In the genomic region with DNA sequence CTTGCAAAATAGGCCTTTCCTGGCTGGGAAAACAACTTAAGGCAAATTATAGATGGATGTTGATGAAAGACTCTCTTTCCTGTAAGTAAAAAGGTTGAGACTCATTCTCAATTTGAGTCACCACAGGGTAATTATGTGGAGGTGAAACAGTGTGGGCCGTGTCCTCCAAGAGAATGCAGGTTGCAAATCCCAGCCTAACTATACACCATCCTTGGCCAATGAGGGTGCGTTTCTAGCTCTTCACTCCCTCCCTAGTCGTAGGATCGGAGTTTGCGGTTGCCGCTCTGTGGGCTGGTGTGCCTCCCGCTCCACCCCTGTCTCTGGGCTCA, we compare ENCODE assay signal across 27 cellular contexts.
DNase-seq lines count a peak whose midpoint lies in the region; ATAC-seq lines count a peak whose summit lies in the region.
"Had no signal": no experiment of that assay in that cellular context is flagged by ENCODE, and none has a peak within 500 bp of the region (broad histone marks: within the 10 kb centered on the region; RNA-seq: fewer than 3 reads in every experiment).

No MANE protein-coding gene starts in this region.

- no peak overlapping the region for H2BK12ac ChIP-seq in trophoblast cell (ENCODE audit: low read length)

- no peaks in the 10 kb centered on the region for H3K27me3 ChIP-seq in trophoblast cell (ENCODE audit: insufficient read depth, low read length)
- H3K27me3 ChIP-seq: pancreas, testis had no signal

- H3K4me3 Mint-ChIP-seq in activated CD8-positive, alpha-beta memory T cell treated with anti-CD3 and anti-CD28 coated beads, Interleukin-2, amount 10 ng/mL, durations not matched to agents 7 days and 5 days, result no peak overlapping the region
- peak overlapping the region; percentile 33 for H3K4me3 Mint-ChIP-seq in T-helper 2 cell treated with Interferon-gamma antibody and Interleukin-4, amounts not matched to agents 5 μg/mL and 100 μg/mL, for 36 hours
- H3K4me3 Mint-ChIP-seq: brain; CD4-positive, alpha-beta T cell; dendritic cell treated with granulocyte-macrophage colony-stimulating factor and Interleukin-4, amounts not matched to agents 40 ng/mL and 50 ng/mL, for 4 days; memory B cell; neural crest cell; T-helper 17 cell had no signal

- no peak overlapping the region for H3K18ac ChIP-seq in trophoblast cell (ENCODE audit: low read length)

- no peaks in the 10 kb centered on the region for H3K79me2 ChIP-seq in trophoblast cell (ENCODE audit: control insufficient read depth, insufficient read depth, low read length, poor library complexity)

- H3K23ac ChIP-seq in trophoblast cell (ENCODE audit: low read length), result no peak overlapping the region

- H2BK120ac ChIP-seq in trophoblast cell (ENCODE audit: insufficient read depth, low read length, poor library complexity), result no peak overlapping the region

- H3K79me1 ChIP-seq in trophoblast cell (ENCODE audit: low read length), result no peaks in the 10 kb centered on the region

- no peak overlapping the region for H3K27ac Mint-ChIP-seq in activated CD8-positive, alpha-beta memory T cell treated with anti-CD3 and anti-CD28 coated beads, Interleukin-2, amount 10 ng/mL, durations not matched to agents 7 days and 5 days
- H3K27ac Mint-ChIP-seq in T-helper 2 cell treated with Interferon-gamma antibody and Interleukin-4, amounts not matched to agents 5 μg/mL and 100 μg/mL, for 36 hours, result peak overlapping the region; percentile 24
- H3K27ac Mint-ChIP-seq: brain; CD4-positive, alpha-beta T cell; dendritic cell treated with granulocyte-macrophage colony-stimulating factor and Interleukin-4, amounts not matched to agents 40 ng/mL and 50 ng/mL, for 4 days; memory B cell; T-helper 17 cell had no signal

- H3K4ac ChIP-seq in trophoblast cell (ENCODE audit: low read depth, low read length), result no peak overlapping the region

- H3K27ac ChIP-seq in trophoblast cell (ENCODE audit: low read depth, low read length), result no peak overlapping the region
- H3K27ac ChIP-seq: pancreas, testis had no signal

- WGBS in trophoblast cell (ENCODE audit: extremely low coverage, insufficient coverage, insufficient read length), result no CpG with 5 or more reads among the region's 7 CpGs

- no peak overlapping the region for H2BK5ac ChIP-seq in trophoblast cell (ENCODE audit: low read depth, low read length, poor library complexity)

- no peak overlapping the region for H3K4me3 ChIP-seq in trophoblast cell (ENCODE audit: low read depth, low read length)
- H3K4me3 ChIP-seq: HAP-1, pancreas, testis had no signal

- H3K9me3 ChIP-seq in trophoblast cell (ENCODE audit: insufficient read depth, low read depth, low read length), result peaks cover 3% of the 10 kb centered on the region
- H3K9me3 ChIP-seq: HAP-1, pancreas, SK-N-SH, testis had no signal

- H2AFZ ChIP-seq in trophoblast cell (ENCODE audit: insufficient read depth, low read length, poor library complexity), result no peak overlapping the region

- no peak for DNase-seq in activated CD8-positive, alpha-beta memory T cell treated with anti-CD3 and anti-CD28 coated beads, Interleukin-2, amount 10 ng/mL, durations not matched to agents 7 days and 5 days
- DNase-seq in activated CD8-positive, alpha-beta memory T cell treated with anti-CD3 and anti-CD28 coated beads, Interleukin-2, amount 50 U/mL, for 48 hours, result no peak
- DNase-seq in T-helper 2 cell treated with Interferon-gamma antibody and Interleukin-4, amounts not matched to agents 5 μg/mL and 100 μg/mL, for 36 hours (ENCODE audit: low spot score), result peak; percentile 15
- DNase-seq in trophoblast cell, result peak; percentile 35 to 75
- DNase-seq: activated gamma-delta T cell treated with Interleukin-2 at 50 U/mL for 16 hours; CD4-positive, alpha-beta T cell; erythroblast; IMR-90; NCI-H1436 treated with DMSO at 0.1 percent for 48 hours; NCI-H2081 treated with DMSO at 0.1 percent for 48 hours; NCI-H226; NCI-H526 treated with DMSO at 0.1 percent for 48 hours; NK-92 treated with Interleukin-12 subunit alpha and Interleukin-12 subunit beta, amount 100 ng/mL, for 24 hours; pancreas; PC-3; SK-N-SH; stimulated activated naive CD4-positive, alpha-beta T cell treated with Interleukin-2 at 50 U/mL for 16 hours; T-helper 17 cell; testis had no signal

- H2AK5ac ChIP-seq in trophoblast cell (ENCODE audit: low read length), result no peak overlapping the region

- CTCF ChIA-PET in activated CD8-positive, alpha-beta memory T cell treated with anti-CD3 and anti-CD28 coated beads, Interleukin-2, amount 10 ng/mL, durations not matched to agents 7 days and 5 days (lab: Charles Lee), result interaction anchor here (0.7 kb wide), 1 partner anchor 543 kb away, joined by 3 read pairs; no protein-coding TSS in a partner anchor

- peaks cover 29% of the 10 kb centered on the region for H3K4me1 Mint-ChIP-seq in activated CD8-positive, alpha-beta memory T cell treated with anti-CD3 and anti-CD28 coated beads, Interleukin-2, amount 10 ng/mL, durations not matched to agents 7 days and 5 days
- peaks cover 48% of the 10 kb centered on the region for H3K4me1 Mint-ChIP-seq in T-helper 2 cell treated with Interferon-gamma antibody and Interleukin-4, amounts not matched to agents 5 μg/mL and 100 μg/mL, for 36 hours (ENCODE audit: low read depth)
- H3K4me1 Mint-ChIP-seq: brain, neural crest cell had no signal

- no peak overlapping the region for H3K14ac ChIP-seq in trophoblast cell (ENCODE audit: low read length)

- peak; percentile 77 for ATAC-seq in activated CD8-positive, alpha-beta memory T cell treated with anti-CD3 and anti-CD28 coated beads, Interleukin-2, amount 10 ng/mL, durations not matched to agents 7 days and 5 days
- ATAC-seq in GM18868 (IDR thresholded peaks at IDR 0.05; ENCODE audit: unreplicated experiment) (peak; percentile 67), HG02981 (IDR thresholded peaks at IDR 0.05; ENCODE audit: unreplicated experiment) (no peak), HG03457 (IDR thresholded peaks at IDR 0.05; ENCODE audit: unreplicated experiment) (no peak)
- ATAC-seq: pancreas, PC-3, T-helper 17 cell had no signal

- H3K9ac ChIP-seq in trophoblast cell (ENCODE audit: low read length), result no peak overlapping the region
- H3K9ac ChIP-seq: SK-N-SH had no signal

- no peak overlapping the region for H4K91ac ChIP-seq in trophoblast cell (ENCODE audit: low read depth, low read length)

- H3K4me1 ChIP-seq in trophoblast cell (ENCODE audit: control insufficient read depth in 1 of 2, insufficient read depth in 2 of 2, low read length in 2 of 2), result no peaks in the 10 kb centered on the region
- H3K4me1 ChIP-seq: HAP-1, pancreas had no signal

- H4K12ac ChIP-seq in trophoblast cell (ENCODE audit: low read depth, low read length), result no peak overlapping the region

- no peak overlapping the region for H3K4me2 ChIP-seq in trophoblast cell (ENCODE audit: low read length)
- H3K4me2 ChIP-seq: SK-N-SH had no signal

- H4K8ac ChIP-seq in trophoblast cell (ENCODE audit: low read depth, low read length), result no peak overlapping the region

- peaks cover 4% of the 10 kb centered on the region for H3K27me3 Mint-ChIP-seq in activated CD8-positive, alpha-beta memory T cell treated with anti-CD3 and anti-CD28 coated beads, Interleukin-2, amount 10 ng/mL, durations not matched to agents 7 days and 5 days
- no peaks in the 10 kb centered on the region for H3K27me3 Mint-ChIP-seq in T-helper 2 cell treated with Interferon-gamma antibody and Interleukin-4, amounts not matched to agents 5 μg/mL and 100 μg/mL, for 36 hours (ENCODE audit: low read depth)
- H3K27me3 Mint-ChIP-seq: CD4-positive, alpha-beta T cell; dendritic cell treated with granulocyte-macrophage colony-stimulating factor and Interleukin-4, amounts not matched to agents 40 ng/mL and 50 ng/mL, for 4 days; T-helper 17 cell had no signal

- H3K36me3 ChIP-seq in trophoblast cell (ENCODE audit: control insufficient read depth in 1 of 2, insufficient read depth in 2 of 2, low read length in 2 of 2), result no peaks in the 10 kb centered on the region
- H3K36me3 ChIP-seq: HAP-1, pancreas had no signal

- H3K36me3 Mint-ChIP-seq in activated CD8-positive, alpha-beta memory T cell treated with anti-CD3 and anti-CD28 coated beads, Interleukin-2, amount 10 ng/mL, durations not matched to agents 7 days and 5 days, result peaks cover 6% of the 10 kb centered on the region
- H3K36me3 Mint-ChIP-seq in T-helper 2 cell treated with Interferon-gamma antibody and Interleukin-4, amounts not matched to agents 5 μg/mL and 100 μg/mL, for 36 hours (ENCODE audit: low read depth), result peaks cover 26% of the 10 kb centered on the region
- H3K36me3 Mint-ChIP-seq: brain, memory B cell had no signal

- peaks cover 2% of the 10 kb centered on the region for H3K9me3 Mint-ChIP-seq in activated CD8-positive, alpha-beta memory T cell treated with anti-CD3 and anti-CD28 coated beads, Interleukin-2, amount 10 ng/mL, durations not matched to agents 7 days and 5 days (ENCODE audit: low read depth)
- H3K9me3 Mint-ChIP-seq in T-helper 2 cell treated with Interferon-gamma antibody and Interleukin-4, amounts not matched to agents 5 μg/mL and 100 μg/mL, for 36 hours, result peaks cover 13% of the 10 kb centered on the region
- H3K9me3 Mint-ChIP-seq: CD4-positive, alpha-beta T cell; neural crest cell had no signal

Comparison
In these comparisons a context has a peak if more than half of its experiments do, and no peak if none do; other contexts are left out.
1. ATAC-seq: peak in activated CD8-positive, alpha-beta memory T cell treated with anti-CD3 and anti-CD28 coated beads, Interleukin-2, amount 10 ng/mL, durations not matched to agents 7 days and 5 days (single experiment) and GM18868 (single experiment); none in HG02981 (single experiment) and HG03457 (single experiment).
2. DNase-seq: peak in T-helper 2 cell treated with Interferon-gamma antibody and Interleukin-4, amounts not matched to agents 5 μg/mL and 100 μg/mL, for 36 hours (single experiment) and trophoblast cell (2 of 2); none in activated CD8-positive, alpha-beta memory T cell treated with anti-CD3 and anti-CD28 coated beads, Interleukin-2, amount 10 ng/mL, durations not matched to agents 7 days and 5 days (single experiment) and activated CD8-positive, alpha-beta memory T cell treated with anti-CD3 and anti-CD28 coated beads, Interleukin-2, amount 50 U/mL, for 48 hours (single experiment).